9 cellular contexts compared by ENCODE assay signal in the genomic region with DNA sequence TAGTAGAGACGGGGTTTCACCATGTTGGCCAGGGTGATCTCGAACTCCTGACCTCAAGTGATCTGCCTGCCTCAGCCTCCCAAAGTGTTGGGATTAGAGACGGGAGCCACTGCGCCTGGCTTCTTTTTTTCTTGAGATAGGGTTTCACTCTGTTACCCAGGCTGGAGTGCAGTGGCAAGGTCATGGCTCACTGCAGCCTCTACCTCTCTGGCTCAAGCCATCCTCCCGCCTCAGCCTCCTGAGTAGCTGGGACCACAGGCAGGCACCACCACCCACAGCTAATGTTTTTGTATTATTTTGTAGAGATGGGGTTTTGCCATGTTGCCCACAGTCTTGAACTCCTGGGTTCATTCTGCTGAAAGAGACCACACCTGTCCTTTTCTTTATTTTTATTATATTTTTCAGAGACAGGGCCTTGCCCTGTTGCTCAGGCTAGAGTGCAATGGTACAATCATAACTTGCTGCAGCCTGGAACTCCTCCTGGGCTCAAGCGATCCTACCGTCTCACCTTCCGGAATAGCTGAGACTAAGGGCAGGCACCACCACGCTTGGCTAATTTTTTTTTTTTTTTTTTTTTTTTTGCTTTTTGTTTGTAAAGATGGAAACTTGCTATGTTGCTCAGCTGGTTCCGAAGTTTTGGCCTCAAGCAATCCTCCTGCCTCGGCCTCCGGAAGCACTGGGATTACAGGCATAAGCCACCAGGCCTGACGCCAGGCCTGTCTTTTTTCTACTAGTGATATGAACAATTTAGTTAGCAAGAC. TPM values are rescaled to one million over a fixed set of nuclear protein-coding genes. Genes with fewer than 3 reads are reported as not detected.
A peak's percentile ranks its signal among the peaks of the same experiment; 100 is the strongest.
DNase-seq lines count a peak whose midpoint lies in the region; ATAC-seq, FAIRE-seq and TF ChIP-seq lines count a peak whose summit lies in the region.
"Had no signal": no experiment of that assay in that cellular context is flagged by ENCODE, and none has a peak within 500 bp of the region (broad histone marks: within the 10 kb centered on the region; RNA-seq: fewer than 3 reads in every experiment).

No MANE protein-coding gene starts in this region.

- no peaks in the 10 kb centered on the region for H3K9me2 ChIP-seq in hepatocyte (replicated peaks; ENCODE audit: insufficient read depth)

- H3K27me3 ChIP-seq in astrocyte (ENCODE audit: insufficient read depth, low read length) (no peaks in the 10 kb centered on the region), hepatocyte (no peaks in the 10 kb centered on the region)

- H3K27ac Mint-ChIP-seq in HFFc6 (peak overlapping the region; percentile 98), astrocyte (ENCODE audit: unreplicated experiment) (peak overlapping the region; percentile 72)
- H3K27ac Mint-ChIP-seq in stimulated activated memory B cell treated with anti-CD40 and anti-IgM and Interleukin-4, amounts not matched to agents 10 μg/mL and 1 μg/mL and 100 μg/mL, for 72 hours: no peak overlapping the region

- H3K9me3 ChIP-seq in astrocyte (ENCODE audit: insufficient read depth, low read depth, low read length) (no peaks in the 10 kb centered on the region), hepatocyte (ENCODE audit: low read depth) (no peaks in the 10 kb centered on the region)

- peak overlapping the region; percentile 79 for H3K9ac ChIP-seq in astrocyte (ENCODE audit: low read length)

- H3K36me3 ChIP-seq in astrocyte (ENCODE audit: insufficient read depth, low read length) (peaks cover 14% of the 10 kb centered on the region), hepatocyte (replicated peaks; ENCODE audit: insufficient read depth, low read depth) (no peaks in the 10 kb centered on the region)

- H3K4me3 ChIP-seq in astrocyte (ENCODE audit: insufficient read depth, low read depth, low read length) (peak overlapping the region; percentile 55), hepatocyte (no peak overlapping the region)

- H3K4me1 Mint-ChIP-seq in HFFc6 (ENCODE audit: low read depth) (peaks cover 65% of the 10 kb centered on the region), astrocyte (ENCODE audit: low read depth, unreplicated experiment) (peaks cover 47% of the 10 kb centered on the region)
- H3K4me1 Mint-ChIP-seq in stimulated activated memory B cell treated with anti-CD40 and anti-IgM and Interleukin-4, amounts not matched to agents 10 μg/mL and 1 μg/mL and 100 μg/mL, for 72 hours: peaks cover 73% of the 10 kb centered on the region

- H4K20me1 ChIP-seq in astrocyte (ENCODE audit: insufficient read depth, low read length) (peaks cover 68% of the 10 kb centered on the region), hepatocyte (ENCODE audit: insufficient read depth, poor library complexity, severe bottlenecking) (peaks cover 61% of the 10 kb centered on the region)

- no peak for ATAC-seq in stimulated activated memory B cell treated with anti-CD40 and anti-IgM and Interleukin-4, amounts not matched to agents 10 μg/mL and 1 μg/mL and 100 μg/mL, for 72 hours
- no peak for ATAC-seq in GM18517 (IDR thresholded peaks at IDR 0.05; ENCODE audit: unreplicated experiment)
- ATAC-seq in HG03571 (IDR thresholded peaks at IDR 0.05; ENCODE audit: unreplicated experiment): no peak
- ATAC-seq in GM18867 (IDR thresholded peaks at IDR 0.05; ENCODE audit: unreplicated experiment): no peak

- H3K4me1 ChIP-seq in astrocyte (ENCODE audit: insufficient read depth, low read length) (peaks cover 61% of the 10 kb centered on the region), hepatocyte (ENCODE audit: insufficient read depth) (peaks cover 71% of the 10 kb centered on the region)

- H3K27me3 Mint-ChIP-seq in HFFc6 (ENCODE audit: insufficient read depth) (peaks cover 70% of the 10 kb centered on the region), astrocyte (ENCODE audit: low read depth, unreplicated experiment) (no peaks in the 10 kb centered on the region)
- H3K27me3 Mint-ChIP-seq in stimulated activated memory B cell treated with anti-CD40 and anti-IgM and Interleukin-4, amounts not matched to agents 10 μg/mL and 1 μg/mL and 100 μg/mL, for 72 hours: peaks cover 9% of the 10 kb centered on the region

- no peak overlapping the region for H2AFZ ChIP-seq in astrocyte (ENCODE audit: low read depth, low read length)
- no peak overlapping the region for H2AFZ ChIP-seq in hepatocyte

- H3K27ac ChIP-seq in astrocyte (ENCODE audit: low read depth, low read length): peak overlapping the region; percentile 64
- peak overlapping the region; percentile 88 for H3K27ac ChIP-seq in hepatocyte

- TF ChIP-seq CTCF in HFFc6 (IDR thresholded peaks at IDR 0.05) (no peak), astrocyte (IDR thresholded peaks at IDR 0.05; ENCODE audit: insufficient read depth, low read depth, low read length) (no peak), hepatocyte (IDR thresholded peaks at IDR 0.05; ENCODE audit: poor library complexity) (no peak)

- H3K9me3 Mint-ChIP-seq in HFFc6: peaks cover 29% of the 10 kb centered on the region
- H3K9me3 Mint-ChIP-seq in astrocyte (ENCODE audit: unreplicated experiment): no peaks in the 10 kb centered on the region
- H3K9me3 Mint-ChIP-seq in stimulated activated memory B cell treated with anti-CD40 and anti-IgM and Interleukin-4, amounts not matched to agents 10 μg/mL and 1 μg/mL and 100 μg/mL, for 72 hours: no peaks in the 10 kb centered on the region

- peaks cover 70% of the 10 kb centered on the region for H3K36me3 Mint-ChIP-seq in HFFc6 (ENCODE audit: low read depth)
- peaks cover 7% of the 10 kb centered on the region for H3K36me3 Mint-ChIP-seq in astrocyte (ENCODE audit: low read depth, unreplicated experiment)
- peaks cover 41% of the 10 kb centered on the region for H3K36me3 Mint-ChIP-seq in stimulated activated memory B cell treated with anti-CD40 and anti-IgM and Interleukin-4, amounts not matched to agents 10 μg/mL and 1 μg/mL and 100 μg/mL, for 72 hours

- H3K4me3 Mint-ChIP-seq in HFFc6 (peak overlapping the region; percentile 95), astrocyte (ENCODE audit: unreplicated experiment) (peak overlapping the region; percentile 77)
- H3K4me3 Mint-ChIP-seq in stimulated activated memory B cell treated with anti-CD40 and anti-IgM and Interleukin-4, amounts not matched to agents 10 μg/mL and 1 μg/mL and 100 μg/mL, for 72 hours: peak overlapping the region; percentile 59

- H3K79me2 ChIP-seq in astrocyte (ENCODE audit: insufficient read depth, low read length): peaks cover 80% of the 10 kb centered on the region
- H3K79me2 ChIP-seq in hepatocyte: peaks cover 80% of the 10 kb centered on the region

- FAIRE-seq in astrocyte (lab: Jason Lieb, UNC): no peak

- WGBS in hepatocyte (ENCODE audit: low lambda C conversion rate, missing lambda C conversion rate): 83% methylated on average over 13 of the region's 13 CpGs

- H3K4me2 ChIP-seq in astrocyte (ENCODE audit: low read length) (peak overlapping the region; percentile 84), hepatocyte (peak overlapping the region; percentile 83)

- DNase-seq in HFFc6: no peak
- no peak for DNase-seq in astrocyte (ENCODE audit: low read depth)
- DNase-seq in hepatocyte (ENCODE audit: low spot score): no peak
- DNase-seq in NCI-H1048 (lab: John Stamatoyannopoulos, UW): no peak
- DNase-seq: MM.1S had no signal

RNA-seq across cellular contexts. Expression of a gene that starts 3.1 kb away (rescaled TPM):
- total RNA-seq in HFFc6 (2021; fragmentation: NEBNext Ultra II Directional; extraction: Animal tissue kit (Norgen Biotek cat#: 25700)): 1,000 to 10,000 TPM; 1,238 to 1,664 (median 1,535) TPM
- total RNA-seq in astrocyte: 429 and 464 TPM in 2 replicates
- total RNA-seq in hepatocyte: 161 and 208 TPM in 2 replicates
- 345 and 402 TPM in 2 replicates for polyA plus RNA-seq in hepatocyte

RNA-seq across cellular contexts. Expression of a gene that starts 35.3 kb away (rescaled TPM):
- total RNA-seq in HFFc6 (2021; fragmentation: NEBNext Ultra II Directional; extraction: Animal tissue kit (Norgen Biotek cat#: 25700)): 1 to 10 TPM; 1.4 to 3.1 (median 2.2) TPM
- 32.9 and 37.6 TPM in 2 replicates for total RNA-seq in astrocyte
- total RNA-seq in hepatocyte: 11.0 and 12.0 TPM in 2 replicates
- 9.3 and 10.8 TPM in 2 replicates for polyA plus RNA-seq in hepatocyte

RNA-seq across cellular contexts. Expression of a gene that starts 35.8 kb away (rescaled TPM):
- 1 to 10 TPM in 2 of 6 experiments, under 1 TPM in 4; 0.71 to 1.1 (median 0.83) TPM for total RNA-seq in HFFc6 (2021; fragmentation: NEBNext Ultra II Directional; extraction: Animal tissue kit (Norgen Biotek cat#: 25700))
- total RNA-seq in astrocyte: 0.66 and 1.1 TPM in 2 replicates
- 1.4 and 2.1 TPM in 2 replicates for total RNA-seq in hepatocyte
- polyA plus RNA-seq in hepatocyte: 1.3 and 2.6 TPM in 2 replicates

RNA-seq across cellular contexts. Expression of a gene that starts 56.6 kb away (rescaled TPM):
- total RNA-seq in HFFc6 (2021; fragmentation: NEBNext Ultra II Directional; extraction: Animal tissue kit (Norgen Biotek cat#: 25700)): not detected
- total RNA-seq in astrocyte: 0.99 and 3.1 TPM in 2 replicates
- 71.1 and 77.9 TPM in 2 replicates for total RNA-seq in hepatocyte
- polyA plus RNA-seq in hepatocyte: 91.6 and 106 TPM in 2 replicates
